Comparison of ENCODE assay signal across 14 cellular contexts in the genomic region with DNA sequence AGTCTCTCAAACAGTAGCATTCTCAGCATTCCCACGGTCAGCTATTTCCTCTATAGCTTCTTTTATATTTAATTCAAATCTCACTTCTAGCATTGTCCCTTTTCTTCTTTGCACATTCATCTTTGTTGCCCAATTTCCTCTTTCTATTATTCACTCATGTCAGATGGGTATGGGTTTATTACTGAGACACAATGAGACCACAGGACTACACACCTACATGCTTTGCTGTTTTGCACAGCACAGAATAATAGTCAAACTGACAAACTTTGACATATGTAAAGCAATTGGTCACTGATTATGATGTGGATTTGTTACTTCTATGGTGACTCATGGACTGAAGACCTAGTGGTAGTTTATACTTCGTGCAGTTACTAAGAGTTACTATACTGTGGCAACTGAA. TPM values are rescaled to one million over a fixed set of nuclear protein-coding genes. Genes with fewer than 3 reads are reported as not detected.
DNase-seq lines count a peak whose midpoint lies in the region; ATAC-seq and TF ChIP-seq lines count a peak whose summit lies in the region.
"Had no signal": no experiment of that assay in that cellular context is flagged by ENCODE, and none has a peak within 500 bp of the region (broad histone marks: within the 10 kb centered on the region; RNA-seq: fewer than 3 reads in every experiment).

No MANE protein-coding gene starts in this region.

- H3K4me1 ChIP-seq in DND-41 (ENCODE audit: insufficient read depth, low read length): peaks cover 64% of the 10 kb centered on the region
- no peaks in the 10 kb centered on the region for H3K4me1 ChIP-seq in Caco-2

- H3K9ac ChIP-seq in DND-41 (ENCODE audit: low read depth, low read length): no peak overlapping the region

- no peaks in the 10 kb centered on the region for H3K36me3 Mint-ChIP-seq in Caco-2 (ENCODE audit: insufficient read depth, unreplicated experiment)
- H3K36me3 Mint-ChIP-seq: CD8-positive, alpha-beta T cell had no signal

- no peaks in the 10 kb centered on the region for H3K79me2 ChIP-seq in DND-41 (ENCODE audit: insufficient read depth, low read length)

- WGBS in lower leg skin, 2 donors: 56 to 58% methylated on average over 2 of the region's 2 CpGs

- no peak overlapping the region for H3K4me3 Mint-ChIP-seq in Caco-2 (ENCODE audit: unreplicated experiment)
- H3K4me3 Mint-ChIP-seq: activated naive CD4-positive, alpha-beta T cell treated with anti-CD3 and anti-CD28 coated beads for 36 hours; CD8-positive, alpha-beta T cell; T-helper 17 cell had no signal

- ATAC-seq in DND-41 (ENCODE audit: insufficient read depth, low read depth) (no peak), GM19395 (IDR thresholded peaks at IDR 0.05; ENCODE audit: unreplicated experiment) (peak; percentile 34), HG03066 (IDR thresholded peaks at IDR 0.05; ENCODE audit: low read depth, unreplicated experiment) (peak; percentile 39)
- ATAC-seq: CD8-positive, alpha-beta T cell; T-helper 17 cell had no signal

- H3K27me3 Mint-ChIP-seq in Caco-2 (ENCODE audit: insufficient read depth, unreplicated experiment): no peaks in the 10 kb centered on the region

- no peak for TF ChIP-seq CTCF in DND-41 (IDR thresholded peaks at IDR 0.05; ENCODE audit: borderline replicate concordance, extremely low read depth, low read length, poor library complexity, severe bottlenecking)
- TF ChIP-seq CTCF in lower leg skin (IDR thresholded peaks at IDR 0.05): no peak
- no peak for TF ChIP-seq CTCF in Caco-2 (IDR thresholded peaks at IDR 0.05; ENCODE audit: insufficient read depth in 1 of 2, low read depth in 1 of 2, low read length in 1 of 2, severe bottlenecking in 1 of 2, unreplicated experiment in 1 of 2)

- CTCF ChIA-PET in Caco-2 (lab: Charles Lee): no interaction called here

- TF ChIP-seq POLR2A in lower leg skin (IDR thresholded peaks at IDR 0.05): no peak

- no peak overlapping the region for H3K4me2 ChIP-seq in DND-41 (ENCODE audit: insufficient read depth, low read length)

- no peaks in the 10 kb centered on the region for H3K9me3 Mint-ChIP-seq in Caco-2 (ENCODE audit: unreplicated experiment)

- no peak overlapping the region for H3K27ac Mint-ChIP-seq in Caco-2 (ENCODE audit: unreplicated experiment)
- H3K27ac Mint-ChIP-seq: activated naive CD4-positive, alpha-beta T cell treated with anti-CD3 and anti-CD28 coated beads for 36 hours; CD8-positive, alpha-beta T cell; T-helper 17 cell had no signal

- H3K27ac ChIP-seq in DND-41 (ENCODE audit: low read length): peak overlapping the region; percentile 29; the same call in 1 of the 2 replicates

- BruUV-seq in Caco-2 (replicated peaks; lab: Mats Ljungman, UMichigan): no TSS peak

- H3K36me3 ChIP-seq in DND-41 (ENCODE audit: insufficient read depth, low read length): 0 out of 2 replicates have a peak, but pooled peaks cover 4% of the 10 kb centered on the region
- no peaks in the 10 kb centered on the region for H3K36me3 ChIP-seq in Caco-2 (ENCODE audit: control insufficient read depth, insufficient read depth, low read length)

- H2AFZ ChIP-seq in DND-41 (ENCODE audit: low read depth, low read length): no peak overlapping the region

- H3K4me3 ChIP-seq in DND-41 (ENCODE audit: low read depth in 1 of 2, low read length in 2 of 2) (no peak overlapping the region), lower leg skin (ENCODE audit: low read depth, poor library complexity, severe bottlenecking) (no peak overlapping the region), Caco-2 (ENCODE audit: low read depth, low read length) (no peak overlapping the region)

- no peaks in the 10 kb centered on the region for H3K4me1 Mint-ChIP-seq in Caco-2 (ENCODE audit: low read depth, unreplicated experiment)

- POLR2A ChIA-PET in Caco-2 (lab: Charles Lee): no interaction called here

- H3K9me3 ChIP-seq in DND-41 (ENCODE audit: insufficient read depth, low read length, severe bottlenecking) (peaks cover 14% of the 10 kb centered on the region), Caco-2 (no peaks in the 10 kb centered on the region)

- intact Hi-C loops in lower leg skin (cut with DNase I; ENCODE audit: low total_unique reads) (no loop called here), Caco-2 (cut with micrococcal nuclease; ENCODE audit: unreplicated experiment) (no loop called here)

- H4K20me1 ChIP-seq in DND-41 (ENCODE audit: insufficient read depth, low read length): no peaks in the 10 kb centered on the region

- DNase-seq in DND-41 (no peak), OCI-M1 (lab: John Stamatoyannopoulos, UW) (peak; percentile 33), NCI-H2081 treated with DMSO at 0.1 percent for 48 hours (lab: John Stamatoyannopoulos, UW) (no peak), lower leg skin (ENCODE audit: low spot score in 2 of 2) (no peak), GDM1 (lab: John Stamatoyannopoulos, UW) (no peak), Caco-2 (no peak)
- DNase-seq: activated naive CD4-positive, alpha-beta T cell treated with anti-CD3 and anti-CD28 coated beads for 36 hours; CD8-positive, alpha-beta T cell; NCI-H2029; T-helper 17 cell had no signal

- no peaks in the 10 kb centered on the region for H3K27me3 ChIP-seq in DND-41 (ENCODE audit: insufficient read depth, low read length, poor library complexity)
- no peaks in the 10 kb centered on the region for H3K27me3 ChIP-seq in Caco-2 (replicated peaks; ENCODE audit: control insufficient read depth, insufficient read depth, low read length)

RNA-seq across cellular contexts. Expression of gene CD1C, which starts 5.8 kb away (rescaled TPM):
- total RNA-seq in lower leg skin (1 to 10 TPM; 2.7 to 7.0 (median 5.1) TPM), Caco-2 (2022) (not detected in 2 replicates)
- total RNA-seq: CD8-positive, alpha-beta T cell; endothelial cell of umbilical vein had no signal

RNA-seq across cellular contexts. Expression of gene CD1A, which starts 29.7 kb away (rescaled TPM):
- total RNA-seq in lower leg skin (10 to 100 TPM; 16.7 to 19.7 (median 18.0) TPM), Caco-2 (2022) (not detected in 2 replicates)
- total RNA-seq: activated naive CD4-positive, alpha-beta T cell treated with anti-CD3 and anti-CD28 coated beads for 36 hours; CD8-positive, alpha-beta T cell; endothelial cell of umbilical vein; T-helper 17 cell; urinary bladder had no signal

RNA-seq across cellular contexts. Expression of gene CD1B, which starts 47.4 kb away (rescaled TPM):
- 1 to 10 TPM in 1 of 4 donors, under 1 TPM in 1, not detected in 2; 0.38 to 1.2 TPM for total RNA-seq in lower leg skin
- total RNA-seq in Caco-2 (2022): not detected in 2 replicates
- total RNA-seq: activated naive CD4-positive, alpha-beta T cell treated with anti-CD3 and anti-CD28 coated beads for 36 hours; CD8-positive, alpha-beta T cell; endothelial cell of umbilical vein; T-helper 17 cell; urinary bladder had no signal

Comparison
In these comparisons a context has a peak if more than half of its experiments do, and no peak if none do; other contexts are left out.
1. RNA of gene CD1A, which starts 29.7 kb away (total RNA-seq): 16.7 to 19.7 TPM in lower leg skin; not detected in Caco-2; every median in the first group is over 10 times any median in the second.